Comparison of ENCODE assay signal across 19 cellular contexts in genomic region chr11:14898286-14899086, GRCh38.
"Had no signal": no experiment of that assay in that cellular context is flagged by ENCODE, and none has a peak within 500 bp of the region (broad histone marks: within the 10 kb centered on the region; RNA-seq: fewer than 3 reads in every experiment).

No MANE protein-coding gene starts in this region.

- DNase-seq: activated CD4-positive, alpha-beta T cell treated with anti-CD3 and anti-CD28 coated beads for 48 hours; activated CD8-positive, alpha-beta memory T cell treated with anti-CD3 and anti-CD28 coated beads, Interleukin-2, amount 50 U/mL, for 48 hours; activated naive CD4-positive, alpha-beta T cell treated with anti-CD3 and anti-CD28 coated beads for 36 hours; dorsolateral prefrontal cortex; endodermal cell; heart right ventricle; left cardiac atrium; midbrain; stimulated activated CD4-positive, alpha-beta T cell treated with anti-CD3 and anti-CD28 coated beads, Interleukin-4, amount 100 ng/mL, for 24 hours; stimulated activated naive CD4-positive, alpha-beta T cell treated with Interleukin-2 at 50 U/mL for 16 hours; T-helper 1 cell; transverse colon had no signal

- H3K27me3 ChIP-seq: ascending aorta, breast epithelium, gastroesophageal sphincter, heart right ventricle, right atrium auricular region, transverse colon had no signal

- H3K9me3 ChIP-seq: ascending aorta, breast epithelium, gastroesophageal sphincter, heart right ventricle, right atrium auricular region, transverse colon had no signal

- H3K36me3 ChIP-seq: ascending aorta, breast epithelium, gastroesophageal sphincter, heart right ventricle, right atrium auricular region, transverse colon had no signal

- H3K27ac ChIP-seq: ascending aorta, breast epithelium, dorsolateral prefrontal cortex, gastroesophageal sphincter, heart right ventricle, right atrium auricular region, skin epidermis, transverse colon had no signal

- H3K4me3 ChIP-seq: ascending aorta, breast epithelium, dorsolateral prefrontal cortex, gastroesophageal sphincter, heart right ventricle, lung, right atrium auricular region, skin epidermis, transverse colon had no signal

- ATAC-seq: gastroesophageal sphincter, heart right ventricle, left cardiac atrium, WTC11 had no signal

- H3K4me1 ChIP-seq: ascending aorta, breast epithelium, gastroesophageal sphincter, right atrium auricular region had no signal
